Comparison of ENCODE assay signal across 28 cellular contexts in genomic region chr10:6802762-6803428, GRCh38.
"Had no signal": no experiment of that assay in that cellular context is flagged by ENCODE, and none has a peak within 500 bp of the region (broad histone marks: within the 10 kb centered on the region; RNA-seq: fewer than 3 reads in every experiment).

No MANE protein-coding gene starts in this region.

- H3K27me3 ChIP-seq: esophagus muscularis mucosa, foreskin keratinocyte, hepatocyte, right atrium auricular region, stomach, thyroid gland, upper lobe of left lung had no signal

- H3K27ac Mint-ChIP-seq: activated CD8-positive, alpha-beta memory T cell treated with anti-CD3 and anti-CD28 coated beads, Interleukin-2, amount 10 ng/mL, durations not matched to agents 7 days and 5 days; activated CD8-positive, alpha-beta T cell treated with anti-CD3 and anti-CD28 coated beads, Interleukin-2, amount 10 ng/mL, durations not matched to agents 7 days and 5 days; activated naive CD4-positive, alpha-beta T cell treated with anti-CD3 and anti-CD28 coated beads, Interleukin-2, amount 50 U/mL, for 72 hours; activated T-cell treated with anti-CD3 and anti-CD28 coated beads, Interleukin-2, amount 50 U/mL, for 72 hours; natural killer cell treated with Interleukin-12 subunit alpha and Interleukin-12 subunit beta and Interleukin-15 and Interleukin-18, amount 100 ng/mL, for 72 hours; stimulated activated naive B cell treated with anti-CD40 and anti-IgM and Interleukin-4, amounts not matched to agents 10 μg/mL and 1 μg/mL and 100 μg/mL, for 72 hours; T-helper 1 cell treated with Interleukin-12 subunit alpha and Interleukin-12 subunit beta and Interleukin-4 antibody, amounts not matched to agents 30 μg/mL and 1 μg/mL, for 36 hours had no signal

- H3K4me3 ChIP-seq: esophagus muscularis mucosa, hepatocyte, mucosa of descending colon, right atrium auricular region, smooth muscle cell, stomach, thyroid gland, upper lobe of left lung had no signal

- DNase-seq: activated CD4-positive, alpha-beta T cell treated with anti-CD3 and anti-CD28 coated beads for 1 hour; activated CD4-positive, alpha-beta T cell treated with anti-CD3 and anti-CD28 coated beads, Interleukin-2, amount 50 U/mL, for 1 hour; activated CD8-positive, alpha-beta memory T cell treated with anti-CD3 and anti-CD28 coated beads, Interleukin-2, amount 10 ng/mL, durations not matched to agents 7 days and 5 days; activated CD8-positive, alpha-beta T cell treated with anti-CD3 and anti-CD28 coated beads, Interleukin-2, amount 10 ng/mL, durations not matched to agents 7 days and 5 days; activated naive CD4-positive, alpha-beta T cell; activated T-cell treated with anti-CD3 and anti-CD28 coated beads, Interleukin-2, amount 50 U/mL, for 72 hours; anterior cingulate cortex; dermis blood vessel endothelial cell; effector CD4-positive, alpha-beta T cell; foreskin keratinocyte; islet precursor cell; left cardiac atrium; left ventricle myocardium superior; mucosa of descending colon; stimulated activated CD4-positive, alpha-beta T cell treated with anti-CD3 and anti-CD28 coated beads, Interleukin-2, amount 100 ng/mL, for 24 hours; stimulated activated naive B cell treated with anti-CD40 and anti-IgM and Interleukin-4, amounts not matched to agents 10 μg/mL and 1 μg/mL and 100 μg/mL, for 72 hours; stomach; T-helper 9 cell; thyroid gland; upper lobe of left lung; WERI-Rb-1 had no signal

- H3K36me3 ChIP-seq: esophagus muscularis mucosa, right atrium auricular region, stomach, thyroid gland, upper lobe of left lung, WERI-Rb-1 had no signal

- H3K9me3 Mint-ChIP-seq: activated naive CD4-positive, alpha-beta T cell treated with anti-CD3 and anti-CD28 coated beads, Interleukin-2, amount 50 U/mL, for 72 hours; activated T-cell treated with anti-CD3 and anti-CD28 coated beads, Interleukin-2, amount 50 U/mL, for 72 hours; natural killer cell treated with Interleukin-12 subunit alpha and Interleukin-12 subunit beta and Interleukin-15 and Interleukin-18, amount 100 ng/mL, for 72 hours; stimulated activated naive B cell treated with anti-CD40 and anti-IgM and Interleukin-4, amounts not matched to agents 10 μg/mL and 1 μg/mL and 100 μg/mL, for 72 hours; T-helper 1 cell treated with Interleukin-12 subunit alpha and Interleukin-12 subunit beta and Interleukin-4 antibody, amounts not matched to agents 30 μg/mL and 1 μg/mL, for 36 hours had no signal

- H3K4me1 Mint-ChIP-seq: activated CD8-positive, alpha-beta memory T cell treated with anti-CD3 and anti-CD28 coated beads, Interleukin-2, amount 10 ng/mL, durations not matched to agents 7 days and 5 days; stimulated activated naive B cell treated with anti-CD40 and anti-IgM and Interleukin-4, amounts not matched to agents 10 μg/mL and 1 μg/mL and 100 μg/mL, for 72 hours had no signal

- H3K4me1 ChIP-seq: esophagus muscularis mucosa, foreskin keratinocyte, right atrium auricular region, stomach, thyroid gland, upper lobe of left lung had no signal

- H3K36me3 Mint-ChIP-seq: activated CD8-positive, alpha-beta memory T cell treated with anti-CD3 and anti-CD28 coated beads, Interleukin-2, amount 10 ng/mL, durations not matched to agents 7 days and 5 days; activated naive CD4-positive, alpha-beta T cell treated with anti-CD3 and anti-CD28 coated beads, Interleukin-2, amount 50 U/mL, for 72 hours; natural killer cell treated with Interleukin-12 subunit alpha and Interleukin-12 subunit beta and Interleukin-15 and Interleukin-18, amount 100 ng/mL, for 72 hours; stimulated activated naive B cell treated with anti-CD40 and anti-IgM and Interleukin-4, amounts not matched to agents 10 μg/mL and 1 μg/mL and 100 μg/mL, for 72 hours had no signal

- H3K4me3 Mint-ChIP-seq: activated CD8-positive, alpha-beta memory T cell treated with anti-CD3 and anti-CD28 coated beads, Interleukin-2, amount 10 ng/mL, durations not matched to agents 7 days and 5 days; activated CD8-positive, alpha-beta T cell treated with anti-CD3 and anti-CD28 coated beads, Interleukin-2, amount 10 ng/mL, durations not matched to agents 7 days and 5 days; activated T-cell treated with anti-CD3 and anti-CD28 coated beads, Interleukin-2, amount 50 U/mL, for 72 hours; natural killer cell treated with Interleukin-12 subunit alpha and Interleukin-12 subunit beta and Interleukin-15 and Interleukin-18, amount 100 ng/mL, for 72 hours; stimulated activated naive B cell treated with anti-CD40 and anti-IgM and Interleukin-4, amounts not matched to agents 10 μg/mL and 1 μg/mL and 100 μg/mL, for 72 hours; T-helper 1 cell treated with Interleukin-12 subunit alpha and Interleukin-12 subunit beta and Interleukin-4 antibody, amounts not matched to agents 30 μg/mL and 1 μg/mL, for 36 hours had no signal

- H3K9me3 ChIP-seq: esophagus muscularis mucosa, mucosa of descending colon, right atrium auricular region, stomach, thyroid gland, upper lobe of left lung had no signal

- H3K27ac ChIP-seq: esophagus muscularis mucosa, foreskin keratinocyte, hepatocyte, right atrium auricular region, stomach, thyroid gland, upper lobe of left lung, WERI-Rb-1 had no signal
